ENCODE assay signal across 8 cellular contexts in genomic region chr12:107131832-107132616, GRCh38. TPM values are rescaled to one million over a fixed set of nuclear protein-coding genes. Genes with fewer than 3 reads are reported as not detected.
DNase-seq lines count a peak whose midpoint lies in the region; ATAC-seq, FAIRE-seq and TF ChIP-seq lines count a peak whose summit lies in the region.

No MANE protein-coding gene starts in this region.

- H3K27me3 ChIP-seq in GM06990 (replicated peaks; ENCODE audit: control insufficient read depth, insufficient read depth, low read length) = no peaks in the 10 kb centered on the region; the same call in 1 of the 2 replicates

- no peaks in the 10 kb centered on the region for H3K27me3 Mint-ChIP-seq in T-helper 17 cell

- peak; percentile 97 to 99 for TF ChIP-seq RAD21 in A549 (conservative IDR thresholded peaks at IDR 0.05 in 1 of 2, IDR thresholded peaks at IDR 0.05 in 1 of 2)

- peak overlapping the region; percentile 58; the same call in 2 of the 3 replicates for H3K4me2 ChIP-seq in A549

- POLR2A ChIA-PET in A549 (lab: Yijun Ruan, JAX) = no interaction called here

- 29% methylated on average over 10 of the region's 10 CpGs for WGBS in A549 (ENCODE audit: missing lambda C conversion rate)

- DNase-seq in A549 (ENCODE audit: low read depth in 1 of 2, low spot score in 1 of 2) (peak; percentile 72 to 76), GM06990 (ENCODE audit: extremely low read depth, insufficient read length) (no peak), NCI-H1694 treated with DMSO at 0.1 percent for 48 hours (lab: John Stamatoyannopoulos, UW) (peak; percentile 80), T-helper 17 cell (no peak), erythroblast (lab: John Stamatoyannopoulos, UW) (peak; percentile 36 to 64), mucosa of gallbladder (ENCODE audit: low spot score) (peak; percentile 17)

- FAIRE-seq in A549 (lab: Jason Lieb, UNC) = peak; percentile 90

- CTCF ChIA-PET in A549 (lab: Yijun Ruan, JAX) = interaction anchor here (0.6 to 15.9 kb wide), 122 partner anchors 9 to 1617 kb away, joined by 3 to 419 read pairs (median 5); partner anchors contain the start of gene TMEM263

- H3K4me3 Mint-ChIP-seq in T-helper 17 cell = no peak overlapping the region

- H3K36me3 Mint-ChIP-seq in T-helper 17 cell (ENCODE audit: low read depth) = no peaks in the 10 kb centered on the region

- no peak overlapping the region for H3K27ac Mint-ChIP-seq in T-helper 17 cell

- TF ChIP-seq POLR2A in A549 (IDR thresholded peaks at IDR 0.05; ENCODE audit: low read length) (no peak), erythroblast (IDR thresholded peaks at IDR 0.05; ENCODE audit: low read length) (no peak)

- no peaks in the 10 kb centered on the region for H3K9me3 ChIP-seq in A549
- H3K9me3 ChIP-seq in T-helper 17 cell (ENCODE audit: control insufficient read depth, low read length, poor library complexity, severe bottlenecking) = no peaks in the 10 kb centered on the region

- H3K4me1 ChIP-seq in A549 = 0 out of 3 replicates have a peak, but pooled peaks cover 4% of the 10 kb centered on the region

- peak overlapping the region; percentile 55 to 62; a peak in 5 of 6 replicates for H3K27ac ChIP-seq in A549

- ATAC-seq in A549 (peak; percentile 75 to 91), T-helper 17 cell (peak; percentile 44), GM19351 (IDR thresholded peaks at IDR 0.05; ENCODE audit: unreplicated experiment) (no peak), GM18511 (IDR thresholded peaks at IDR 0.05; ENCODE audit: unreplicated experiment) (no peak)

- no peak for TF ChIP-seq EP300 in A549 (IDR thresholded peaks at IDR 0.05)

- peaks cover 7% of the 10 kb centered on the region for H3K4me1 Mint-ChIP-seq in T-helper 17 cell

- TF ChIP-seq CTCF in A549 (IDR thresholded peaks at IDR 0.05) (peak; percentile 97), GM06990 (IDR thresholded peaks at IDR 0.05; ENCODE audit: insufficient read depth, low read length, poor library complexity, severe bottlenecking) (peak; percentile 75)

- H3K36me3 ChIP-seq in GM06990 (ENCODE audit: control insufficient read depth, insufficient read depth, low read length) = no peaks in the 10 kb centered on the region

- H3K4me3 ChIP-seq in A549 = no peak overlapping the region
- no peak overlapping the region for H3K4me3 ChIP-seq in GM06990 (replicated peaks; ENCODE audit: low read depth, low read length)

TF ChIP-seq in A549, 52 proteins besides CTCF, POLR2A, EP300 and RAD21:
- TF ChIP-seq SMC3 (IDR thresholded peaks at IDR 0.05) (peak; percentile 94), RNF2 (IDR thresholded peaks at IDR 0.05; ENCODE audit: borderline replicate concordance, low read depth) (no peak), HOXA7 (CRISPR knock-in tag; IDR thresholded peaks at IDR 0.05) (no peak), KDM1A (IDR thresholded peaks at IDR 0.05; ENCODE audit: low read depth) (no peak), SREBF2 (IDR thresholded peaks at IDR 0.05) (no peak)

RNA-seq across cellular contexts. Expression of gene CRY1, which starts 38.7 kb away (rescaled TPM):
- polyA plus RNA-seq in A549 (2011; rRNA removed) (17.6 and 26.1 TPM in 2 replicates), A549 (2017; fragmentation: RNase III; extraction: RNeasy Plus Mini Kit Qiagen cat#74134 plus additional on column Dnase treatment) (14.9 to 16.1 TPM (median 15.8 TPM) in 3 replicates)
- 7.5 and 13.2 TPM in 2 replicates for polyA plus RNA-seq in A549 (2012; cell fraction: cytosol; rRNA removed)
- polyA plus RNA-seq in A549 (2012; cell fraction: nucleus; rRNA removed) = 19.7 and 21.9 TPM in 2 replicates
- 9.5 and 10.3 TPM in 2 replicates for polyA minus RNA-seq in A549 (2011; rRNA and poly(A)+ RNA removed)
- total RNA-seq in T-helper 17 cell (100 to 1,000 TPM; 108 to 109 TPM), mucosa of gallbladder (17.6 TPM)

Comparison
In these comparisons a context has a peak if more than half of its experiments do, and no peak if none do; other contexts are left out.
1. ATAC-seq: peak in A549 (2 of 2) and T-helper 17 cell (single experiment); none in GM19351 (single experiment) and GM18511 (single experiment).
2. DNase-seq: peak in A549 (2 of 2), NCI-H1694 treated with DMSO at 0.1 percent for 48 hours (single experiment), erythroblast (2 of 2) and mucosa of gallbladder (single experiment); none in GM06990 (single experiment) and T-helper 17 cell (0 of 3).